22 cellular contexts compared by ENCODE assay signal in genomic region chr15:80020731-80021130, GRCh38. TPM values are rescaled to one million over a fixed set of nuclear protein-coding genes. Genes with fewer than 3 reads are reported as not detected.
"Had no signal": no experiment of that assay in that cellular context is flagged by ENCODE, and none has a peak within 500 bp of the region (broad histone marks: within the 10 kb centered on the region; RNA-seq: fewer than 3 reads in every experiment).

No MANE protein-coding gene starts in this region.

- H3K27ac Mint-ChIP-seq: activated naive CD8-positive, alpha-beta T cell treated with anti-CD3 and anti-CD28 coated beads, Interleukin-2, amount 10 ng/mL, durations not matched to agents 7 days and 5 days; nephron progenitor cell; T-helper 1 cell treated with Interleukin-12 subunit alpha and Interleukin-12 subunit beta and Interleukin-4 antibody, amounts not matched to agents 30 μg/mL and 1 μg/mL, for 36 hours had no signal

- H3K4me1 ChIP-seq: esophagus squamous epithelium, gastrocnemius medialis, pancreas, psoas muscle, testis, uterus had no signal

- H3K27me3 ChIP-seq: esophagus squamous epithelium, gastrocnemius medialis, pancreas, testis, uterus had no signal

- ATAC-seq: gastrocnemius medialis, left cardiac atrium, pancreas, psoas muscle, right cardiac atrium had no signal

- H3K27ac ChIP-seq: coronary artery, esophagus squamous epithelium, gastrocnemius medialis, pancreas, psoas muscle, testis, uterus had no signal

- DNase-seq: activated CD4-positive, alpha-beta T cell treated with anti-CD3 and anti-CD28 coated beads for 4 hours; activated CD4-positive, alpha-beta T cell treated with anti-CD3 and anti-CD28 coated beads, Interleukin-2, amount 50 U/mL, for 48 hours; activated CD4-positive, CD25-positive, alpha-beta regulatory T cell; activated naive CD8-positive, alpha-beta T cell treated with anti-CD3 and anti-CD28 coated beads, Interleukin-2, amount 10 ng/mL, durations not matched to agents 7 days and 5 days; amygdala; cerebellar nuclear complex; esophagus squamous epithelium; gastrocnemius medialis; left cardiac atrium; nephron progenitor cell; pancreas; psoas muscle; right cardiac atrium; stimulated activated CD4-positive, alpha-beta T cell treated with anti-CD3 and anti-CD28 coated beads, Interleukin-4, amount 100 ng/mL, for 24 hours; T1000; testis; uterus had no signal

- H3K9me3 Mint-ChIP-seq: activated naive CD8-positive, alpha-beta T cell treated with anti-CD3 and anti-CD28 coated beads, Interleukin-2, amount 10 ng/mL, durations not matched to agents 7 days and 5 days had no signal

- H3K4me3 ChIP-seq: coronary artery, esophagus squamous epithelium, gastrocnemius medialis, pancreas, psoas muscle, testis, uterus had no signal

- H3K36me3 ChIP-seq: esophagus squamous epithelium, gastrocnemius medialis, pancreas, uterus had no signal

- H3K9me3 ChIP-seq: esophagus squamous epithelium, gastrocnemius medialis, pancreas, psoas muscle, testis, uterus had no signal

- FAIRE-seq: bronchial epithelial cell, islet of Langerhans, pancreas had no signal

- H3K4me1 Mint-ChIP-seq: nephron progenitor cell had no signal

- H3K36me3 Mint-ChIP-seq: activated naive CD8-positive, alpha-beta T cell treated with anti-CD3 and anti-CD28 coated beads, Interleukin-2, amount 10 ng/mL, durations not matched to agents 7 days and 5 days had no signal

- H3K4me3 Mint-ChIP-seq: activated naive CD8-positive, alpha-beta T cell treated with anti-CD3 and anti-CD28 coated beads, Interleukin-2, amount 10 ng/mL, durations not matched to agents 7 days and 5 days; nephron progenitor cell; T-helper 1 cell treated with Interleukin-12 subunit alpha and Interleukin-12 subunit beta and Interleukin-4 antibody, amounts not matched to agents 30 μg/mL and 1 μg/mL, for 36 hours had no signal

- H3K27me3 Mint-ChIP-seq: activated naive CD8-positive, alpha-beta T cell treated with anti-CD3 and anti-CD28 coated beads, Interleukin-2, amount 10 ng/mL, durations not matched to agents 7 days and 5 days had no signal

RNA-seq across cellular contexts. Expression of gene BCL2A1, which starts 49.7 kb away (rescaled TPM):
- total RNA-seq: myocyte, testis had no signal
